ENCODE assay signal across 22 cellular contexts in genomic region chr21:41052820-41053555, GRCh38.
A peak's percentile ranks its signal among the peaks of the same experiment; 100 is the strongest.
DNase-seq lines count a peak whose midpoint lies in the region; ATAC-seq and TF ChIP-seq lines count a peak whose summit lies in the region.
"Had no signal": no experiment of that assay in that cellular context is flagged by ENCODE, and none has a peak within 500 bp of the region (broad histone marks: within the 10 kb centered on the region; RNA-seq: fewer than 3 reads in every experiment).

No MANE protein-coding gene starts in this region.

- H3K36me3 ChIP-seq in IMR-90 (ENCODE audit: control insufficient read depth, insufficient read depth, low read length) (no peaks in the 10 kb centered on the region), esophagus muscularis mucosa (no peaks in the 10 kb centered on the region)
- H3K36me3 ChIP-seq: BLaER1 had no signal

- no peak overlapping the region for H3K4me3 Mint-ChIP-seq in activated CD4-positive, alpha-beta memory T cell treated with anti-CD3 and anti-CD28 coated beads for 36 hours
- H3K4me3 Mint-ChIP-seq: B cell; CD4-positive, CD25-positive, alpha-beta regulatory T cell; CD8-positive, alpha-beta T cell had no signal

- no peak overlapping the region for H3K4ac ChIP-seq in IMR-90 (ENCODE audit: low read depth, low read length)

- no peak overlapping the region for H3K4me2 ChIP-seq in IMR-90 (ENCODE audit: low read depth, low read length)
- H3K4me2 ChIP-seq: BLaER1 had no signal

- H3K27ac Mint-ChIP-seq in activated CD4-positive, alpha-beta memory T cell treated with anti-CD3 and anti-CD28 coated beads for 36 hours, result no peak overlapping the region
- H3K27ac Mint-ChIP-seq: B cell; CD4-positive, CD25-positive, alpha-beta regulatory T cell; CD8-positive, alpha-beta T cell had no signal

- no peak overlapping the region for H2BK120ac ChIP-seq in IMR-90 (ENCODE audit: low read depth, low read length)

- TF ChIP-seq POLR2A in IMR-90 (IDR thresholded peaks at IDR 0.05; ENCODE audit: low read depth, low read length), result no peak
- TF ChIP-seq POLR2A in esophagus muscularis mucosa (IDR thresholded peaks at IDR 0.05; ENCODE audit: low read depth), result no peak

- H3K27ac ChIP-seq in IMR-90 (ENCODE audit: insufficient read depth, low read length), result no peak overlapping the region
- H3K27ac ChIP-seq in esophagus muscularis mucosa (replicated peaks in 1 of 4), result no peak overlapping the region
- H3K27ac ChIP-seq: 22Rv1, BLaER1, C4-2B had no signal

- no TSS peak for BruUV-seq in IMR-90 (replicated peaks; lab: Mats Ljungman, UMichigan)

- CTCF ChIA-PET in IMR-90 (lab: Yijun Ruan, JAX), result no interaction called here
- CTCF ChIA-PET in activated CD4-positive, alpha-beta memory T cell treated with anti-CD3 and anti-CD28 coated beads for 36 hours (lab: Charles Lee), result no interaction called here

- in situ Hi-C loops in IMR-90 (cut with MboI; ENCODE audit: low sequenced_read_pairs), result no loop called here

- H3K9me3 ChIP-seq in IMR-90 (ENCODE audit: control insufficient read depth, insufficient read depth, low read length) (peaks cover 17% of the 10 kb centered on the region), esophagus muscularis mucosa (no peaks in the 10 kb centered on the region)
- H3K9me3 ChIP-seq: BLaER1, Caco-2 had no signal

- no peak for TF ChIP-seq EP300 in esophagus muscularis mucosa (IDR thresholded peaks at IDR 0.05)

- H2BK20ac ChIP-seq in IMR-90 (ENCODE audit: low read depth, low read length), result no peak overlapping the region

- 50% methylated on average over 5 of the region's 15 CpGs; no CpG with 5 or more reads in 1 of the 2 experiments for WGBS in IMR-90 (ENCODE audit: extremely low coverage in 2 of 2, insufficient read length in 1 of 2), 2 experiments
- 86% methylated on average over 15 of the region's 15 CpGs for WGBS in esophagus muscularis mucosa

- no peaks in the 10 kb centered on the region for H3K79me1 ChIP-seq in IMR-90 (ENCODE audit: low read depth in 1 of 2, low read length in 2 of 2)

- H4K5ac ChIP-seq in IMR-90 (ENCODE audit: low read depth, low read length), result no peak overlapping the region

- H3K9me3 Mint-ChIP-seq in activated CD4-positive, alpha-beta memory T cell treated with anti-CD3 and anti-CD28 coated beads for 36 hours, result no peaks in the 10 kb centered on the region
- H3K9me3 Mint-ChIP-seq: CD8-positive, alpha-beta T cell had no signal

- intact Hi-C loops in IMR-90 (cut with micrococcal nuclease) (no loop called here), esophagus muscularis mucosa (cut with DNase I) (no loop called here)
- intact Hi-C loops in activated CD4-positive, alpha-beta memory T cell treated with anti-CD3 and anti-CD28 coated beads for 36 hours (cut with micrococcal nuclease), result no loop called here

- H4K8ac ChIP-seq in IMR-90 (ENCODE audit: low read depth in 2 of 2, low read length in 2 of 2), result no peak overlapping the region

- H4K20me1 ChIP-seq in IMR-90 (ENCODE audit: insufficient read depth, low read length), result no peaks in the 10 kb centered on the region
- H4K20me1 ChIP-seq: BLaER1 had no signal

- no peak for ATAC-seq in IMR-90 (ENCODE audit: low read depth)
- ATAC-seq in GM18858 (IDR thresholded peaks at IDR 0.05; ENCODE audit: unreplicated experiment), result no peak
- ATAC-seq: CD8-positive, alpha-beta T cell; GM12878; HCT116 had no signal

- no peak overlapping the region for H2BK5ac ChIP-seq in IMR-90 (ENCODE audit: low read depth, low read length, poor library complexity, severe bottlenecking)

- H3K9me1 ChIP-seq in IMR-90 (ENCODE audit: insufficient read depth, low read length), result no peaks in the 10 kb centered on the region

- no peak overlapping the region for H3K23ac ChIP-seq in IMR-90 (ENCODE audit: low read depth, low read length)

- no peak overlapping the region for H3K14ac ChIP-seq in IMR-90 (replicated peaks; ENCODE audit: low read depth, low read length)

- no peaks in the 10 kb centered on the region for H3K36me3 Mint-ChIP-seq in activated CD4-positive, alpha-beta memory T cell treated with anti-CD3 and anti-CD28 coated beads for 36 hours
- H3K36me3 Mint-ChIP-seq: CD4-positive, CD25-positive, alpha-beta regulatory T cell; CD8-positive, alpha-beta T cell had no signal

- H3K4me1 Mint-ChIP-seq in activated CD4-positive, alpha-beta memory T cell treated with anti-CD3 and anti-CD28 coated beads for 36 hours (ENCODE audit: low read depth), result no peaks in the 10 kb centered on the region
- H3K4me1 Mint-ChIP-seq: B cell; CD4-positive, CD25-positive, alpha-beta regulatory T cell had no signal

- H3K18ac ChIP-seq in IMR-90 (ENCODE audit: low read depth, low read length), result no peak overlapping the region

- dilution Hi-C loops in IMR-90 (cut with HindIII; ENCODE audit: low sequenced_read_pairs, unreplicated experiment), result no loop called here

- DNase-seq in NCI-H1436 (lab: John Stamatoyannopoulos, UW), result peak; percentile 16
- no peak for DNase-seq in NCI-H1436 treated with DMSO at 0.1 percent for 48 hours (lab: John Stamatoyannopoulos, UW)
- no peak for DNase-seq in IMR-90
- DNase-seq in esophagus muscularis mucosa (ENCODE audit: extremely low spot score), result peak; percentile 29
- DNase-seq in retina, result peak; percentile 30
- DNase-seq in GOT3 (lab: John Stamatoyannopoulos, UW), result no peak
- DNase-seq in activated CD4-positive, alpha-beta memory T cell treated with anti-CD3 and anti-CD28 coated beads for 36 hours, result no peak
- DNase-seq: Caco-2; CD4-positive, CD25-positive, alpha-beta regulatory T cell; CD8-positive, alpha-beta T cell; DMS 273 treated with DMSO at 0.1 percent for 48 hours; DMS79; EL; GDM1; H7 had no signal

- no peaks in the 10 kb centered on the region for H3K4me1 ChIP-seq in IMR-90 (ENCODE audit: control insufficient read depth, insufficient read depth, low read length)
- peaks cover 0 to 3% (median 0%) of the 10 kb centered on the region in 4 donors for H3K4me1 ChIP-seq in esophagus muscularis mucosa
- H3K4me1 ChIP-seq: BLaER1, Caco-2 had no signal

- TF ChIP-seq CTCF in IMR-90 (conservative IDR thresholded peaks at IDR 0.05; ENCODE audit: low read depth, low read length), result no peak
- no peak for TF ChIP-seq CTCF in esophagus muscularis mucosa (IDR thresholded peaks at IDR 0.05)

- H3K4me3 ChIP-seq in IMR-90 (ENCODE audit: insufficient read depth, low read depth, low read length), result no peak overlapping the region
- no peak overlapping the region for H3K4me3 ChIP-seq in esophagus muscularis mucosa
- H3K4me3 ChIP-seq: BLaER1, GM12878 had no signal

- H2AFZ ChIP-seq in IMR-90 (replicated peaks; ENCODE audit: low read length, poor library complexity), result no peak overlapping the region

- no peak overlapping the region for H2BK15ac ChIP-seq in IMR-90 (ENCODE audit: low read depth, low read length)

- H2AK5ac ChIP-seq in IMR-90 (ENCODE audit: low read depth, low read length), result no peak overlapping the region

- POLR2A ChIA-PET in IMR-90 (lab: Charles Lee; ENCODE audit: unreplicated experiment), result no interaction called here
- POLR2A ChIA-PET in activated CD4-positive, alpha-beta memory T cell treated with anti-CD3 and anti-CD28 coated beads for 36 hours (lab: Charles Lee), result no interaction called here

- no peak overlapping the region for H4K91ac ChIP-seq in IMR-90 (ENCODE audit: insufficient read depth, low read depth, low read length)

- peaks cover 2% of the 10 kb centered on the region for H3K27me3 Mint-ChIP-seq in activated CD4-positive, alpha-beta memory T cell treated with anti-CD3 and anti-CD28 coated beads for 36 hours
- H3K27me3 Mint-ChIP-seq: CD4-positive, CD25-positive, alpha-beta regulatory T cell had no signal

- H3K56ac ChIP-seq in IMR-90 (ENCODE audit: extremely low read depth, insufficient read depth, low read length), result no peak overlapping the region

- TF ChIP-seq RAD21 in IMR-90 (IDR thresholded peaks at IDR 0.05; ENCODE audit: low read length), result no peak

- no peaks in the 10 kb centered on the region for H3K27me3 ChIP-seq in IMR-90 (ENCODE audit: control insufficient read depth, insufficient read depth, low read length)
- H3K27me3 ChIP-seq in esophagus muscularis mucosa, result no peaks in the 10 kb centered on the region
- H3K27me3 ChIP-seq: BLaER1 had no signal

- peak overlapping the region; percentile 25 for H2AK9ac ChIP-seq in IMR-90 (replicated peaks; ENCODE audit: low read depth, low read length, poor library complexity)

- no peak overlapping the region for H3K9ac ChIP-seq in IMR-90 (ENCODE audit: low read depth, low read length)
- H3K9ac ChIP-seq: BLaER1 had no signal

TF ChIP-seq in IMR-90, 13 proteins besides CTCF, POLR2A, EP300 and RAD21:
- TF ChIP-seq MXI1 (IDR thresholded peaks at IDR 0.05; ENCODE audit: borderline replicate concordance, low read depth, low read length), result no peak

Comparison
In these comparisons a context has a peak if more than half of its experiments do, and no peak if none do; other contexts are left out.
1. DNase-seq: peak in NCI-H1436 (single experiment), esophagus muscularis mucosa (single experiment) and retina (single experiment); none in NCI-H1436 treated with DMSO at 0.1 percent for 48 hours (single experiment), IMR-90 (single experiment), GOT3 (single experiment) and activated CD4-positive, alpha-beta memory T cell treated with anti-CD3 and anti-CD28 coated beads for 36 hours (single experiment).